In genomic region chr15:65089206-65089824, GRCh38 we compare ENCODE assay signal across 19 cellular contexts. TPM values are rescaled to one million over a fixed set of nuclear protein-coding genes. Genes with fewer than 3 reads are reported as not detected.
DNase-seq lines count a peak whose midpoint lies in the region; ATAC-seq and TF ChIP-seq lines count a peak whose summit lies in the region.
"Had no signal": no experiment of that assay in that cellular context is flagged by ENCODE, and none has a peak within 500 bp of the region (broad histone marks: within the 10 kb centered on the region; RNA-seq: fewer than 3 reads in every experiment).

No MANE protein-coding gene starts in this region.

- peaks cover 19% of the 10 kb centered on the region for H3F3A ChIP-seq in neural progenitor cell (ENCODE audit: low read depth)

- no peak for TF ChIP-seq EP300 in transverse colon (IDR thresholded peaks at IDR 0.05; ENCODE audit: low read depth)

- H2AFZ ChIP-seq in neural progenitor cell (replicated peaks), result no peak overlapping the region
- H2AFZ ChIP-seq: parathyroid adenoma had no signal

- peak overlapping the region; percentile 57 for H3K27ac Mint-ChIP-seq in neural progenitor cell
- H3K27ac Mint-ChIP-seq: CD4-positive, CD25-positive, alpha-beta regulatory T cell had no signal

- WGBS in transverse colon (ENCODE audit: low coverage in 1 of 2), 2 donors, result 40 to 85% methylated on average over 1 to 5 of the region's 5 CpGs

- H3K4me3 ChIP-seq in colonic mucosa (no peak overlapping the region), neural progenitor cell (no peak overlapping the region), transverse colon (no peak overlapping the region)

- H3K4me1 ChIP-seq in colonic mucosa (peaks cover 13% of the 10 kb centered on the region), neural progenitor cell (peaks cover 33% of the 10 kb centered on the region), transverse colon (peaks cover 27 to 38% (median 30%) of the 10 kb centered on the region in 4 donors)
- H3K4me1 ChIP-seq: parathyroid adenoma had no signal

- H3K27me3 Mint-ChIP-seq in neural progenitor cell (ENCODE audit: insufficient read depth, low read depth), result peaks cover 9% of the 10 kb centered on the region

- peaks cover 43% of the 10 kb centered on the region for H3K4me1 Mint-ChIP-seq in neural progenitor cell

- TF ChIP-seq CTCF in colonic mucosa (IDR thresholded peaks at IDR 0.05) (no peak), neural progenitor cell (IDR thresholded peaks at IDR 0.05) (no peak), transverse colon (IDR thresholded peaks at IDR 0.05) (no peak)

- peak overlapping the region; percentile 34 for H3K4me2 ChIP-seq in neural progenitor cell

- no peaks in the 10 kb centered on the region for H3K27me3 ChIP-seq in colonic mucosa
- peaks cover 29% of the 10 kb centered on the region for H3K27me3 ChIP-seq in neural progenitor cell
- no peaks in the 10 kb centered on the region for H3K27me3 ChIP-seq in transverse colon

- no peaks in the 10 kb centered on the region for H3K9me3 ChIP-seq in colonic mucosa
- no peaks in the 10 kb centered on the region for H3K9me3 ChIP-seq in neural progenitor cell (ENCODE audit: low read depth)
- no peaks in the 10 kb centered on the region for H3K9me3 ChIP-seq in transverse colon

- H4K20me1 ChIP-seq in neural progenitor cell (ENCODE audit: low read depth), result peaks cover 12% of the 10 kb centered on the region

- H3K27ac ChIP-seq in colonic mucosa (peak overlapping the region; percentile 89), neural progenitor cell (no peak overlapping the region), transverse colon (peak overlapping the region; percentile 84 to 91 (median 88))
- H3K27ac ChIP-seq: HL-60, parathyroid adenoma had no signal

- in situ Hi-C loops in transverse colon (cut with MboI; ENCODE audit: low pct_ligation_motif_present in 1 of 4, low pct_unique_long_range_greater_than_20kb in 1 of 4, low sequenced_read_pairs in 3 of 4), result loop anchor here in 1 of 4 donors (10.0 kb wide), 1 partner anchor 55 kb away; no protein-coding TSS in a partner anchor

- H3K79me2 ChIP-seq in neural progenitor cell (ENCODE audit: low read depth), result no peaks in the 10 kb centered on the region
- H3K79me2 ChIP-seq: parathyroid adenoma had no signal

- H3K4me3 Mint-ChIP-seq in neural progenitor cell, result no peak overlapping the region
- H3K4me3 Mint-ChIP-seq: CD4-positive, CD25-positive, alpha-beta regulatory T cell had no signal

- peak overlapping the region in 1 of 2 donors; percentile 83 for H3K9ac ChIP-seq in colonic mucosa (ENCODE audit: low read depth in 2 of 2, low read length in 2 of 2)
- no peak overlapping the region for H3K9ac ChIP-seq in neural progenitor cell
- H3K9ac ChIP-seq: parathyroid adenoma had no signal

- H3K36me3 ChIP-seq in colonic mucosa (no peaks in the 10 kb centered on the region), neural progenitor cell (no peaks in the 10 kb centered on the region), transverse colon (no peaks in the 10 kb centered on the region)

- intact Hi-C loops in colonic mucosa (cut with DNase I) (no loop called here), left ventricle myocardium superior (cut with micrococcal nuclease) (no loop called here), transverse colon (cut with DNase I; ENCODE audit: low total_unique reads) (no loop called here)

- H3K9me3 Mint-ChIP-seq in neural progenitor cell, result no peaks in the 10 kb centered on the region
- H3K9me3 Mint-ChIP-seq: CD4-positive, CD25-positive, alpha-beta regulatory T cell had no signal

- no peak for DNase-seq in colonic mucosa
- DNase-seq in left ventricle myocardium superior, result peak; percentile 78
- DNase-seq in neural progenitor cell (ENCODE audit: low spot score), result peak; percentile 49
- DNase-seq in transverse colon, result no peak
- DNase-seq in SK-N-DZ (ENCODE audit: low spot score), result no peak
- DNase-seq: activated CD4-positive, alpha-beta T cell treated with anti-CD3 and anti-CD28 coated beads, Interleukin-2, amount 50 U/mL, for 48 hours; CD4-positive, CD25-positive, alpha-beta regulatory T cell; head of caudate nucleus; mesenchymal stem cell; NCI-H1930; NCI-H748 treated with DMSO at 0.1 percent for 48 hours; stimulated activated CD4-positive, alpha-beta T cell treated with anti-CD3 and anti-CD28 coated beads, Interleukin-2, amount 100 ng/mL, for 24 hours had no signal

- peak; percentile 46 for ATAC-seq in left ventricle myocardium superior
- ATAC-seq in HG03025 (IDR thresholded peaks at IDR 0.05; ENCODE audit: low FRiP score, unreplicated experiment), result no peak
- ATAC-seq in GM21367 (IDR thresholded peaks at IDR 0.05; ENCODE audit: unreplicated experiment), result no peak
- ATAC-seq in HG03460 (IDR thresholded peaks at IDR 0.05; ENCODE audit: unreplicated experiment), result no peak

- TF ChIP-seq POLR2A in transverse colon (IDR thresholded peaks at IDR 0.05), result no peak

- H3K36me3 Mint-ChIP-seq in neural progenitor cell, result no peaks in the 10 kb centered on the region
- H3K36me3 Mint-ChIP-seq: CD4-positive, CD25-positive, alpha-beta regulatory T cell had no signal

RNA-seq across cellular contexts. Expression of gene KBTBD13, which starts 12.8 kb away (rescaled TPM):
- not detected for total RNA-seq in colonic mucosa
- total RNA-seq in left ventricle myocardium superior, result 10.6 TPM
- not detected in 2 replicates for total RNA-seq in neural progenitor cell (ENCODE audit: low replicate concordance)
- total RNA-seq in transverse colon, result not detected
- polyA plus RNA-seq in SK-N-DZ (2014; cell fraction: cytosol; rRNA removed), result 0.10 and 0.23 TPM in 2 replicates
- polyA plus RNA-seq in SK-N-DZ (2014; cell fraction: nucleus; rRNA removed), result 0.39 TPM in 1 of 2 replicates, not detected in the other
- total RNA-seq: CD4-positive, CD25-positive, alpha-beta regulatory T cell; H4; LHCN-M2 had no signal
- polyA plus RNA-seq: CD4-positive, CD25-positive, alpha-beta regulatory T cell had no signal

RNA-seq across cellular contexts. Expression of gene RASL12, which starts 21.5 kb away (rescaled TPM):
- total RNA-seq in colonic mucosa (1 to 10 TPM; 3.1 to 6.7 TPM), left ventricle myocardium superior (18.9 TPM), neural progenitor cell (ENCODE audit: low replicate concordance) (5.8 and 7.7 TPM in 2 replicates), transverse colon (10 to 100 TPM; 13.9 to 46.8 (median 16.4) TPM)
- polyA plus RNA-seq in SK-N-DZ (2014; cell fraction: cytosol; rRNA removed), result not detected in 2 replicates
- not detected in 2 replicates for polyA plus RNA-seq in SK-N-DZ (2014; cell fraction: nucleus; rRNA removed)
- total RNA-seq: CD4-positive, CD25-positive, alpha-beta regulatory T cell; LHCN-M2 had no signal
- polyA plus RNA-seq: CD4-positive, CD25-positive, alpha-beta regulatory T cell had no signal

RNA-seq across cellular contexts. Expression of gene UBAP1L, which starts 25.7 kb away (rescaled TPM):
- total RNA-seq in colonic mucosa (1 to 10 TPM; 1.2 to 3.7 TPM), left ventricle myocardium superior (1.3 TPM), neural progenitor cell (ENCODE audit: low replicate concordance) (0.39 and 1.1 TPM in 2 replicates), transverse colon (1 to 10 TPM; 2.0 to 8.2 (median 4.4) TPM)
- 0.58 and 0.83 TPM in 2 replicates for polyA plus RNA-seq in SK-N-DZ (2014; cell fraction: cytosol; rRNA removed)
- polyA plus RNA-seq in SK-N-DZ (2014; cell fraction: nucleus; rRNA removed), result 7.6 and 9.6 TPM in 2 replicates

RNA-seq across cellular contexts. Expression of gene SLC51B, which starts 44.1 kb away (rescaled TPM):
- total RNA-seq in colonic mucosa (100 to 1,000 TPM in 1 of 2 donors, 10 to 100 TPM in 1; 73.1 to 102 TPM), left ventricle myocardium superior (not detected), neural progenitor cell (ENCODE audit: low replicate concordance) (not detected in 2 replicates), transverse colon (100 to 1,000 TPM in 2 of 4 donors, 10 to 100 TPM in 1, 1 to 10 TPM in 1; 3.4 to 150 (median 121) TPM)
- polyA plus RNA-seq in SK-N-DZ (2014; cell fraction: cytosol; rRNA removed), result not detected in 2 replicates
- polyA plus RNA-seq in SK-N-DZ (2014; cell fraction: nucleus; rRNA removed), result not detected in 2 replicates
- total RNA-seq: CD4-positive, CD25-positive, alpha-beta regulatory T cell; H4 had no signal
- polyA plus RNA-seq: CD4-positive, CD25-positive, alpha-beta regulatory T cell had no signal

RNA-seq across cellular contexts. Expression of gene PDCD7, which starts 44.3 kb away (rescaled TPM):
- 10 to 100 TPM; 20.7 to 21.2 TPM for total RNA-seq in colonic mucosa
- total RNA-seq in left ventricle myocardium superior, result 15.8 TPM
- total RNA-seq in neural progenitor cell (ENCODE audit: low replicate concordance), result 24.7 and 26.2 TPM in 2 replicates
- 10 to 100 TPM; 12.4 to 22.1 (median 16.3) TPM for total RNA-seq in transverse colon
- polyA plus RNA-seq in SK-N-DZ (2014; cell fraction: cytosol; rRNA removed), result 27.4 and 28.9 TPM in 2 replicates
- polyA plus RNA-seq in SK-N-DZ (2014; cell fraction: nucleus; rRNA removed), result 9.7 and 9.8 TPM in 2 replicates

Comparison
In these comparisons a context has a peak if more than half of its experiments do, and no peak if none do; other contexts are left out.
1. DNase-seq: peak in left ventricle myocardium superior (single experiment) and neural progenitor cell (single experiment); none in colonic mucosa (single experiment), transverse colon (single experiment) and SK-N-DZ (single experiment).
2. RNA of gene KBTBD13, which starts 12.8 kb away (total RNA-seq): 10.6 TPM in left ventricle myocardium superior (single experiment); not detected in colonic mucosa, not detected in neural progenitor cell and not detected in transverse colon; every median in the first group is over 10 times any median in the second.